In the genomic region with DNA sequence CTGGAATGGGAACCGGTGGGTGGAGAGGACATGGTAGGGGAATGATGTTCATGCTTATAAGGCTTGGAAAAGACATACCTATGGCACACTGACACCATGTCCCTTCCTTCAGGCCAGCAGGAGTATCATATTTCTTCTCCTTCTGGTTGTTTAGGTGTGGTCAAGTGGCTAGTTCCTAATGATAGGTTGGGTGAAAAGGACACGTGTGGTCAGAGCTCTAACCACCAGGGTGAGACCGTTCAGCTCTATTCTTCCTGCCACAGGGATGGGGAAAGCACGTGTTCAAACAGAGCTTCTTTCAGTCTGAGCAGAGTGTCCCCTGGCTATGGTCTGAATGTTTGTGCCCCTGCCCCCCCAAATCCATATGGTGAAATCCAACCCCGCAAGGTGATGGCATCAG, we compare ENCODE assay signal across 24 cellular contexts.
"Had no signal": no experiment of that assay in that cellular context is flagged by ENCODE, and none has a peak within 500 bp of the region (broad histone marks: within the 10 kb centered on the region; RNA-seq: fewer than 3 reads in every experiment).

No MANE protein-coding gene starts in this region.

- H3K27ac ChIP-seq: colonic mucosa, PC-9 had no signal

- DNase-seq: activated CD4-positive, alpha-beta memory T cell treated with anti-CD3 and anti-CD28 coated beads for 36 hours; activated CD4-positive, alpha-beta T cell treated with anti-CD3 and anti-CD28 coated beads, Interleukin-2, amount 10 ng/mL, durations not matched to agents 7 days and 5 days; activated CD4-positive, CD25-positive, alpha-beta regulatory T cell; activated CD8-positive, alpha-beta memory T cell treated with anti-CD3 and anti-CD28 coated beads for 24 hours; activated gamma-delta T cell; activated naive CD4-positive, alpha-beta T cell treated with anti-CD3 and anti-CD28 coated beads for 36 hours; activated T-cell treated with anti-CD3 and anti-CD28 coated beads, Interleukin-2, amount 50 U/mL, for 4 hours; amygdala; caudate nucleus; colonic mucosa; MG63; MV-4-11; NCI-H1092 treated with DMSO at 0.1 percent for 48 hours; NCI-H1417 treated with DMSO at 0.1 percent for 48 hours; NCI-H187; NCI-H2081; NCI-H446; NCI-H524; NCI-H82; PC-9; SHP77 treated with DMSO at 0.1 percent for 48 hours; T-helper 17 cell; T-helper 9 cell had no signal

- H3K4me3 ChIP-seq: colonic mucosa, MG63, PC-9 had no signal

- ATAC-seq: activated T-cell treated with anti-CD3 and anti-CD28 coated beads, Interleukin-2, amount 50 U/mL, for 4 hours; activated T-helper 17 cell treated with anti-CD3 and anti-CD28 coated beads, Interleukin-2, amount 50 U/mL, for 72 hours; T-helper 17 cell had no signal

- H2AFZ ChIP-seq: PC-9 had no signal

- H3K4me1 ChIP-seq: colonic mucosa had no signal

- H3K27me3 ChIP-seq: colonic mucosa, MG63 had no signal

- H3K9me3 ChIP-seq: colonic mucosa, MG63 had no signal

- H3K4me2 ChIP-seq: PC-9 had no signal

- H3K36me3 ChIP-seq: colonic mucosa, MG63 had no signal
